In the genomic region with DNA sequence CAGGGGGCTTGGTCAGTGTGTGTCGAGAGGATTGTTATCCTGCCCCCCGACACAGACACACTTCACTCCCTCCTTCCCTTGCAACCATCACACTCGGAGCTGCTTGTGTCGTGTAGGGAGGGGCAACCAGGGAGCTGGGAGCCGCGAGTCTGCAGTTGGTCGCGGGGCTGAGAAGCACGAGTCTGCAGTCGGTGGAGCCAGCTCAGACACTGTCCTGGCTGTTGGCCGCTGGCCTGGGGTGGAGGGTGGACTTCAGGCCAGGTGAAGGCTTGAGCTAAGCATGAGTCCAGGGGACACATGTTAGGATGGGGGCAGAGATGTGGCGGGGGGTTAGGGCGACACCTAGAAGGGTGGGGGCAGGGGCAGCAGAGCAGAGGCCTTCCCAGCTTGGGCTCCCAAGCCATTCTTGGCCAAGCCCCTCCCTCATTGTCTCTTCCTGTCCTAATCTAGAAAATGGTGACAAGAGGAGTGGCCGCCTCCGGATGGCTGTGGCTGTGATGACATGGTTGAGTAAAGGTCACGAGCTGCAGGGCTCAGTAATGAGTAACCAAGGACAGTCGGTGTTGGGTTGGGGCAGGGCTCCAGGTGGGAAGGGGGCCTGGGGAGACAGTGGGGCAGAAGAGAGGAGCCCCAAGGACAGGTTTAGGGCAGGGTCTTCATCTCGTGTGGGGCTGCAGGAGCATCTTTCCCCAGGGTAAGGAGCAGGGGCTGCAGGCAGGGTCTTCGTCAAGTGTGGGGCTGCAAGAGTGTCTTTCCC, we compare ENCODE assay signal across 14 cellular contexts. TPM values are rescaled to one million over a fixed set of nuclear protein-coding genes. Genes with fewer than 3 reads are reported as not detected.
DNase-seq lines count a peak whose midpoint lies in the region; ATAC-seq and TF ChIP-seq lines count a peak whose summit lies in the region.
"Had no signal": no experiment of that assay in that cellular context is flagged by ENCODE, and none has a peak within 500 bp of the region (broad histone marks: within the 10 kb centered on the region; RNA-seq: fewer than 3 reads in every experiment).

No MANE protein-coding gene starts in this region.

- TF ChIP-seq POLR2A in right lobe of liver (IDR thresholded peaks at IDR 0.05) = peak; percentile 55

- peaks cover 67% of the 10 kb centered on the region for H3K36me3 Mint-ChIP-seq in activated T-helper 2 cell treated with anti-CD3 and anti-CD28 coated beads, Interferon-gamma antibody, Interleukin-2, Interleukin-4, amounts not matched to agents 10 μg/mL and 5 μg/mL and 100 μg/mL, durations not matched to agents 14 hours and 24 hours and 36 hours (ENCODE audit: low read depth)

- intact Hi-C loops in activated T-helper 2 cell treated with anti-CD3 and anti-CD28 coated beads, Interferon-gamma antibody, Interleukin-2, Interleukin-4, amounts not matched to agents 10 μg/mL and 5 μg/mL and 100 μg/mL, durations not matched to agents 14 hours and 24 hours and 36 hours (cut with micrococcal nuclease) = loop anchor here (1.0 kb wide), 1 partner anchor 9 kb away; no protein-coding TSS in a partner anchor
- intact Hi-C loops in right lobe of liver (cut with DNase I) = no loop called here

- peak; percentile 14 to 23 for DNase-seq in stimulated activated CD4-positive, alpha-beta T cell treated with anti-CD3 and anti-CD28 coated beads, Interleukin-4, amount 100 ng/mL, for 48 hours (ENCODE audit: low read depth in 2 of 2)
- no peak for DNase-seq in stimulated activated CD4-positive, alpha-beta T cell treated with anti-CD3 and anti-CD28 coated beads, Interleukin-4, amount 100 ng/mL, for 4 hours
- DNase-seq in activated T-helper 2 cell treated with anti-CD3 and anti-CD28 coated beads, Interferon-gamma antibody, Interleukin-2, Interleukin-4, amounts not matched to agents 10 μg/mL and 5 μg/mL and 100 μg/mL, durations not matched to agents 14 hours and 24 hours and 36 hours (ENCODE audit: low spot score) = no peak
- DNase-seq in right lobe of liver (peak; percentile 75 to 92 (median 85)), UCSD-AML1 (lab: John Stamatoyannopoulos, UW; ENCODE audit: unreplicated experiment) (no peak), NCI-H187 (lab: John Stamatoyannopoulos, UW) (no peak)
- DNase-seq: effector CD8-positive, alpha-beta T cell; kidney glomerular epithelial cell; MG63; NCI-H2171 treated with DMSO at 0.1 percent for 48 hours; stomach had no signal

- 6% methylated on average over 3 of the region's 19 CpGs for WGBS in right lobe of liver (ENCODE audit: insufficient coverage, low coverage, low lambda C conversion rate, missing lambda C conversion rate)

- no peaks in the 10 kb centered on the region for H3K27me3 Mint-ChIP-seq in activated T-helper 2 cell treated with anti-CD3 and anti-CD28 coated beads, Interferon-gamma antibody, Interleukin-2, Interleukin-4, amounts not matched to agents 10 μg/mL and 5 μg/mL and 100 μg/mL, durations not matched to agents 14 hours and 24 hours and 36 hours (ENCODE audit: low read depth)

- H3K27me3 ChIP-seq in right lobe of liver = no peaks in the 10 kb centered on the region
- H3K27me3 ChIP-seq: MG63, stomach had no signal

- H3K27ac Mint-ChIP-seq in activated T-helper 2 cell treated with anti-CD3 and anti-CD28 coated beads, Interferon-gamma antibody, Interleukin-2, Interleukin-4, amounts not matched to agents 10 μg/mL and 5 μg/mL and 100 μg/mL, durations not matched to agents 14 hours and 24 hours and 36 hours = peak overlapping the region; percentile 88

- no peaks in the 10 kb centered on the region for H3K9me3 Mint-ChIP-seq in activated T-helper 2 cell treated with anti-CD3 and anti-CD28 coated beads, Interferon-gamma antibody, Interleukin-2, Interleukin-4, amounts not matched to agents 10 μg/mL and 5 μg/mL and 100 μg/mL, durations not matched to agents 14 hours and 24 hours and 36 hours

- peak overlapping the region; percentile 47 to 82 (median 80) for H3K27ac ChIP-seq in right lobe of liver
- H3K27ac ChIP-seq: stomach had no signal

- ATAC-seq in right lobe of liver = peak; percentile 88 to 89 (median 88)
- no peak for ATAC-seq in HG03159 (IDR thresholded peaks at IDR 0.05; ENCODE audit: unreplicated experiment)
- ATAC-seq in GM21526 (IDR thresholded peaks at IDR 0.05; ENCODE audit: low FRiP score, unreplicated experiment) = no peak

- no peaks in the 10 kb centered on the region for H3K9me3 ChIP-seq in right lobe of liver
- H3K9me3 ChIP-seq: MG63, stomach had no signal

- H3K36me3 ChIP-seq in right lobe of liver = peaks cover 0 to 12% (median 0%) of the 10 kb centered on the region in 4 donors

- H3K4me3 Mint-ChIP-seq in activated T-helper 2 cell treated with anti-CD3 and anti-CD28 coated beads, Interferon-gamma antibody, Interleukin-2, Interleukin-4, amounts not matched to agents 10 μg/mL and 5 μg/mL and 100 μg/mL, durations not matched to agents 14 hours and 24 hours and 36 hours (ENCODE audit: low read depth) = peak overlapping the region; percentile 52

- no peak for TF ChIP-seq CTCF in right lobe of liver (IDR thresholded peaks at IDR 0.05)

- H3K4me3 ChIP-seq in right lobe of liver = peak overlapping the region in 1 of 3 donors; percentile 22
- H3K4me3 ChIP-seq: MG63, stomach had no signal

- peaks cover 37% of the 10 kb centered on the region for H3K4me1 Mint-ChIP-seq in activated T-helper 2 cell treated with anti-CD3 and anti-CD28 coated beads, Interferon-gamma antibody, Interleukin-2, Interleukin-4, amounts not matched to agents 10 μg/mL and 5 μg/mL and 100 μg/mL, durations not matched to agents 14 hours and 24 hours and 36 hours (ENCODE audit: low read depth)

- peaks cover 0 to 58% (median 21%) of the 10 kb centered on the region in 4 donors for H3K4me1 ChIP-seq in right lobe of liver

RNA-seq across cellular contexts. Expression of gene PPP5C, which starts 8.5 kb away (rescaled TPM):
- 136 TPM in 2 replicates for total RNA-seq in activated T-helper 2 cell treated with anti-CD3 and anti-CD28 coated beads, Interferon-gamma antibody, Interleukin-2, Interleukin-4, amounts not matched to agents 10 μg/mL and 5 μg/mL and 100 μg/mL, durations not matched to agents 14 hours and 24 hours and 36 hours
- total RNA-seq in right lobe of liver = 10 to 100 TPM; 23.9 to 47.8 (median 36.0) TPM

RNA-seq across cellular contexts. Expression of gene CCDC8, which starts 58.0 kb away (rescaled TPM):
- not detected in 2 replicates for total RNA-seq in activated T-helper 2 cell treated with anti-CD3 and anti-CD28 coated beads, Interferon-gamma antibody, Interleukin-2, Interleukin-4, amounts not matched to agents 10 μg/mL and 5 μg/mL and 100 μg/mL, durations not matched to agents 14 hours and 24 hours and 36 hours
- under 1 TPM in 5 of 6 experiments, not detected in 1; 0.26 to 0.55 (median 0.44) TPM for total RNA-seq in right lobe of liver

RNA-seq across cellular contexts. Expression of gene HIF3A, which starts 58.6 kb away (rescaled TPM):
- total RNA-seq in activated T-helper 2 cell treated with anti-CD3 and anti-CD28 coated beads, Interferon-gamma antibody, Interleukin-2, Interleukin-4, amounts not matched to agents 10 μg/mL and 5 μg/mL and 100 μg/mL, durations not matched to agents 14 hours and 24 hours and 36 hours = not detected in 2 replicates
- 1 to 10 TPM in 5 of 6 experiments, under 1 TPM in 1; 0.47 to 9.2 (median 4.5) TPM for total RNA-seq in right lobe of liver
- total RNA-seq: OCI-LY7 had no signal

Comparison
In these comparisons a context has a peak if more than half of its experiments do, and no peak if none do; other contexts are left out.
1. DNase-seq: peak in stimulated activated CD4-positive, alpha-beta T cell treated with anti-CD3 and anti-CD28 coated beads, Interleukin-4, amount 100 ng/mL, for 48 hours (2 of 2) and right lobe of liver (3 of 3); none in stimulated activated CD4-positive, alpha-beta T cell treated with anti-CD3 and anti-CD28 coated beads, Interleukin-4, amount 100 ng/mL, for 4 hours (0 of 2), activated T-helper 2 cell treated with anti-CD3 and anti-CD28 coated beads, Interferon-gamma antibody, Interleukin-2, Interleukin-4, amounts not matched to agents 10 μg/mL and 5 μg/mL and 100 μg/mL, durations not matched to agents 14 hours and 24 hours and 36 hours (single experiment), UCSD-AML1 (single experiment) and NCI-H187 (0 of 2).
2. ATAC-seq: peak in right lobe of liver (4 of 4); none in HG03159 (single experiment) and GM21526 (single experiment).